Comparison of ENCODE assay signal across 16 cellular contexts in genomic region chr11:2092464-2092910, GRCh38. TPM values are rescaled to one million over a fixed set of nuclear protein-coding genes. Genes with fewer than 3 reads are reported as not detected.
A peak's percentile ranks its signal among the peaks of the same experiment; 100 is the strongest.
DNase-seq lines count a peak whose midpoint lies in the region; ATAC-seq and TF ChIP-seq lines count a peak whose summit lies in the region.
"Had no signal": no experiment of that assay in that cellular context is flagged by ENCODE, and none has a peak within 500 bp of the region (broad histone marks: within the 10 kb centered on the region; RNA-seq: fewer than 3 reads in every experiment).

No MANE protein-coding gene starts in this region.

- TF ChIP-seq POLR2A in HCT116 (IDR thresholded peaks at IDR 0.05; ENCODE audit: borderline replicate concordance, extremely low read depth, insufficient read depth, insufficient read length) (no peak), gastrocnemius medialis (IDR thresholded peaks at IDR 0.05) (no peak)

- H3K4me2 ChIP-seq in HCT116 (ENCODE audit: low read length) = 0 out of 2 replicates have a peak overlapping the region, but pooled peaks have one; percentile 3
- H3K4me2 ChIP-seq: GM23338 had no signal

- H3K79me2 ChIP-seq in HCT116 (ENCODE audit: insufficient read depth, low read length) = no peaks in the 10 kb centered on the region
- H3K79me2 ChIP-seq: parathyroid adenoma had no signal

- H3K27ac ChIP-seq in C4-2B (peak overlapping the region; percentile 74), HCT116 (ENCODE audit: low read depth, low read length) (no peak overlapping the region), coronary artery (no peak overlapping the region), gastrocnemius medialis (peak overlapping the region; percentile 60 to 90 (median 74))
- H3K27ac ChIP-seq: parathyroid adenoma, Peyer's patch, SJCRH30, tibial nerve had no signal

- H3K9ac ChIP-seq in HCT116 (ENCODE audit: low read length) = no peak overlapping the region
- H3K9ac ChIP-seq: parathyroid adenoma had no signal

- intact Hi-C loops in HCT116 (cut with micrococcal nuclease) (no loop called here), gastrocnemius medialis (cut with DNase I; ENCODE audit: low total_unique reads) (loop anchor here (2.0 to 5.0 kb wide), 2 partner anchors 50 to 58 kb away; no protein-coding TSS in a partner anchor)

- POLR2A ChIA-PET in HCT116 (lab: Charles Lee) = no interaction called here

- no peaks in the 10 kb centered on the region for H3K9me2 ChIP-seq in HCT116 (ENCODE audit: insufficient read depth)

- in situ Hi-C loops in gastrocnemius medialis (cut with MboI; ENCODE audit: low sequenced_read_pairs in 4 of 4) = no loop called here

- H2AFZ ChIP-seq in HCT116 (ENCODE audit: low read depth, low read length, poor library complexity, severe bottlenecking) = no peak overlapping the region
- H2AFZ ChIP-seq: GM23338, parathyroid adenoma had no signal

- H3K27me3 ChIP-seq in HCT116 (ENCODE audit: insufficient read depth, low read length) (no peaks in the 10 kb centered on the region), gastrocnemius medialis (no peaks in the 10 kb centered on the region)
- H3K27me3 ChIP-seq: Peyer's patch, right atrium auricular region, SJCRH30, tibial nerve had no signal

- TF ChIP-seq CTCF in C4-2B (conservative IDR thresholded peaks at IDR 0.05) = no peak
- TF ChIP-seq CTCF in HCT116 (IDR thresholded peaks at IDR 0.05 in 2 of 3, conservative IDR thresholded peaks at IDR 0.05 in 1 of 3; ENCODE audit: borderline replicate concordance in 1 of 3, insufficient read depth in 1 of 3, low read depth in 2 of 3, low read length in 2 of 3) = no peak
- TF ChIP-seq CTCF in coronary artery (IDR thresholded peaks at IDR 0.05) = no peak
- TF ChIP-seq CTCF in gastrocnemius medialis (IDR thresholded peaks at IDR 0.05 in 4 of 5, conservative IDR thresholded peaks at IDR 0.05 in 1 of 5) = no peak

- ATAC-seq in HCT116 (no peak), gastrocnemius medialis (no peak)
- ATAC-seq: GM23338 had no signal

- no peak for TF ChIP-seq RAD21 in HCT116 (IDR thresholded peaks at IDR 0.05; ENCODE audit: low read depth)

- RAD21 ChIA-PET in HCT116 (lab: Charles Lee; ENCODE audit: low non-redundant PET in 1 of 2, low total read pairs in 2 of 2, uncharacterized antibody in 2 of 2, unreplicated experiment in 2 of 2) = no interaction called here

- peaks cover 4 to 19% of the 10 kb centered on the region in 2 experiments; a peak in 2 of 4 replicates for H3K4me1 ChIP-seq in HCT116 (ENCODE audit: control insufficient read depth in 1 of 2, insufficient read depth in 2 of 2, low read length in 2 of 2)
- peaks cover 20 to 27% of the 10 kb centered on the region in 2 donors for H3K4me1 ChIP-seq in gastrocnemius medialis
- H3K4me1 ChIP-seq: parathyroid adenoma, Peyer's patch had no signal

- no peak for DNase-seq in HCT116 (ENCODE audit: low read depth, low spot score)
- peak; percentile 64 for DNase-seq in coronary artery (ENCODE audit: low spot score)
- DNase-seq in gastrocnemius medialis = no peak
- DNase-seq in activated CD4-positive, alpha-beta T cell treated with anti-CD3 and anti-CD28 coated beads for 48 hours = no peak
- no peak for DNase-seq in foreskin melanocyte
- no peak for DNase-seq in GM03348 (ENCODE audit: low spot score)
- DNase-seq: HFFc6, NCI-H1048, NCI-H748 treated with DMSO at 0.1 percent for 48 hours had no signal

- H3K9me3 ChIP-seq in HCT116 (ENCODE audit: control insufficient read depth in 1 of 2, insufficient read depth in 1 of 2, low read depth in 1 of 2, low read length in 2 of 2) = no peaks in the 10 kb centered on the region
- H3K9me3 ChIP-seq in gastrocnemius medialis = no peaks in the 10 kb centered on the region
- H3K9me3 ChIP-seq: Peyer's patch, right atrium auricular region, SJCRH30, tibial nerve had no signal

- CTCF ChIA-PET in HCT116 (lab: Charles Lee) = no interaction called here

- H3K4me3 ChIP-seq in HCT116 (replicated peaks in 1 of 2; ENCODE audit: low read depth in 1 of 2, low read length in 2 of 2) = no peak overlapping the region
- H3K4me3 ChIP-seq in coronary artery = no peak overlapping the region
- H3K4me3 ChIP-seq in gastrocnemius medialis = no peak overlapping the region
- H3K4me3 ChIP-seq: GM23338, Peyer's patch, right atrium auricular region, SJCRH30, tibial nerve had no signal

- H3K36me3 ChIP-seq in HCT116 (ENCODE audit: control insufficient read depth in 1 of 2, insufficient read depth in 2 of 2, low read length in 2 of 2) = no peaks in the 10 kb centered on the region
- H3K36me3 ChIP-seq in gastrocnemius medialis = no peaks in the 10 kb centered on the region
- H3K36me3 ChIP-seq: Peyer's patch, right atrium auricular region, SJCRH30, tibial nerve had no signal

- no peaks in the 10 kb centered on the region for H4K20me1 ChIP-seq in HCT116 (ENCODE audit: insufficient read depth)

- no TSS peak for BruUV-seq in HCT116 (replicated peaks; lab: Mats Ljungman, UMichigan)

TF ChIP-seq in HCT116, 20 proteins besides CTCF, POLR2A, EP300 and RAD21:
- no peak for TF ChIP-seq SRF (IDR thresholded peaks at IDR 0.05; ENCODE audit: low read depth)
- TF ChIP-seq ZFX (IDR thresholded peaks at IDR 0.05) = no peak
- TF ChIP-seq REST (IDR thresholded peaks at IDR 0.05; ENCODE audit: low read depth) = no peak
- TF ChIP-seq SP1 (IDR thresholded peaks at IDR 0.05; ENCODE audit: low read depth) = no peak
- no peak for TF ChIP-seq YY1 (IDR thresholded peaks at IDR 0.05; ENCODE audit: extremely low read depth, insufficient replicate concordance, low read depth, low read length)
- no peak for TF ChIP-seq EGR1 (IDR thresholded peaks at IDR 0.05; ENCODE audit: low read depth)
- no peak for TF ChIP-seq CEBPB (IDR thresholded peaks at IDR 0.05; ENCODE audit: low read depth)
- TF ChIP-seq TCF7L2 (IDR thresholded peaks at IDR 0.05; ENCODE audit: borderline replicate concordance, extremely low read depth, insufficient read depth, insufficient read length) = no peak
- no peak for TF ChIP-seq EZH2 (IDR thresholded peaks at IDR 0.05)
- no peak for TF ChIP-seq MAX (IDR thresholded peaks at IDR 0.05)
- no peak for TF ChIP-seq CBX3 (IDR thresholded peaks at IDR 0.05; ENCODE audit: low read depth)

RNA-seq across cellular contexts. Expression of gene IGF2, which starts 46.7 kb away (rescaled TPM):
- 17.9 TPM for total RNA-seq in HCT116 (2021; ENCODE audit: unreplicated experiment)
- polyA plus RNA-seq in HCT116 (2012) = 12.4 and 15.4 TPM in 2 replicates
- 10 to 100 TPM; 21.6 to 42.4 (median 29.2) TPM for total RNA-seq in gastrocnemius medialis

Comparison
In these comparisons a context has a peak if more than half of its experiments do, and no peak if none do; other contexts are left out.
1. H3K27ac ChIP-seq: peak in C4-2B (single experiment) and gastrocnemius medialis (4 of 4); none in HCT116 (single experiment) and coronary artery (0 of 2).